In the genomic region with DNA sequence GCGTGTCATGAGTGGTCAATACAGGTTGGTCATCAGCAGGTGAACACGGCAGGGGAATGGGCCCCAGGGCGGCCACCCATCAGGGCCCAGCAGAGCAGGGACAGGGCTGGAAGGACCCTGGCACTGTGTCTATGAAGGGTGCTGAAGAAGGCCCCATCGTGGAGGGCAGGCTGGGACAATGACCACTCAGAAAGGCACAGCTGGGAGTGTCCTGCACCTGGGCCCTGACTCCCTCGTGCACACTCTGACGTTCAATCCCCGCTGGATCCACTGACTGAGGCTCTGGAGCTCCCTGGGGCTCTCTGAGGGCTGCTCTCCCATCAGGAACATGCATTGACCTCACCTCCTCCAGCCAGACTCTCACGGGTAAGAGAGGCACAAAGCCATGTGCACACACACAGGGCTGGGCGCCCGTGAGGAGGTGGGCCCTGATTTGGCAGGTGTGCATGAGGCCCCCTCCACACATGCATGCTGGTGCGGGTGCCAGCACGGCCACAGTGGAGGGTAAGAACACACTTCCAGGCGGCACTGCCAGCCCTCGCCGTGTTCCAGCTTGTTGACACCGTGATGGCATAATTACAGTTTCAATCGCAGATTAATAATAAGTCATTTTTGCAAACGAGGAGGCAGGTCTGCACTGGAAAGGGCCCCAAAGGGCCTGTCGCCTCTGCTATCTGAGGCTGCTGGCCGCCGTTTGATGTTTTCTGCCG, we compare ENCODE assay signal across 20 cellular contexts. TPM values are rescaled to one million over a fixed set of nuclear protein-coding genes. Genes with fewer than 3 reads are reported as not detected.
DNase-seq lines count a peak whose midpoint lies in the region; FAIRE-seq and TF ChIP-seq lines count a peak whose summit lies in the region.
"Had no signal": no experiment of that assay in that cellular context is flagged by ENCODE, and none has a peak within 500 bp of the region (broad histone marks: within the 10 kb centered on the region; RNA-seq: fewer than 3 reads in every experiment).

No MANE protein-coding gene starts in this region.

- H3K36me3 Mint-ChIP-seq in nephron (ENCODE audit: low read depth), result no peaks in the 10 kb centered on the region
- H3K36me3 Mint-ChIP-seq: activated naive CD4-positive, alpha-beta T cell treated with anti-CD3 and anti-CD28 coated beads, Interleukin-2, amount 50 U/mL, for 72 hours; immature natural killer cell had no signal

- H3K9me3 Mint-ChIP-seq in nephron, result no peaks in the 10 kb centered on the region
- H3K9me3 Mint-ChIP-seq: activated naive CD4-positive, alpha-beta T cell treated with anti-CD3 and anti-CD28 coated beads, Interleukin-2, amount 50 U/mL, for 72 hours; CD4-positive, alpha-beta T cell; immature natural killer cell; stimulated activated naive B cell treated with anti-CD40 and anti-IgM and Interleukin-4, amounts not matched to agents 10 μg/mL and 1 μg/mL and 100 μg/mL, for 72 hours had no signal

- H3K4me1 ChIP-seq in small intestine (ENCODE audit: control insufficient read depth in 2 of 2, insufficient read depth in 1 of 2, low read depth in 1 of 2, low read length in 1 of 2), result peaks cover 0 to 2% of the 10 kb centered on the region in 2 donors
- H3K4me1 ChIP-seq in effector memory CD4-positive, alpha-beta T cell (ENCODE audit: control insufficient read depth, insufficient read depth, low read length, poor library complexity, severe bottlenecking), result no peaks in the 10 kb centered on the region

- peak; percentile 54 for DNase-seq in COR-L47 (lab: John Stamatoyannopoulos, UW)
- peak; percentile 90 for DNase-seq in NCI-H1105 (lab: John Stamatoyannopoulos, UW)
- peak; percentile 67 for DNase-seq in bronchial epithelial cell (ENCODE audit: low read depth)
- DNase-seq in small intestine, result no peak
- no peak for DNase-seq in activated CD8-positive, alpha-beta memory T cell treated with anti-CD3 and anti-CD28 coated beads, Interleukin-2, amount 50 U/mL, for 48 hours
- DNase-seq in effector memory CD4-positive, alpha-beta T cell, result no peak
- DNase-seq: CD4-positive, alpha-beta T cell; cortex of kidney; DMS153; foreskin fibroblast; GF-D8; immature natural killer cell; NCI-H2107; NCI-H526 treated with DMSO at 0.1 percent for 48 hours; SHP77; stimulated activated naive B cell treated with anti-CD40 and anti-IgM and Interleukin-4, amounts not matched to agents 10 μg/mL and 1 μg/mL and 100 μg/mL, for 72 hours had no signal

- 90 to 92% (median 90%) methylated on average over 22 of the region's 22 CpGs for WGBS in small intestine, 3 donors

- no peak overlapping the region for H3K4me3 Mint-ChIP-seq in nephron
- H3K4me3 Mint-ChIP-seq: CD4-positive, alpha-beta T cell; immature natural killer cell; stimulated activated naive B cell treated with anti-CD40 and anti-IgM and Interleukin-4, amounts not matched to agents 10 μg/mL and 1 μg/mL and 100 μg/mL, for 72 hours had no signal

- peaks cover 4% of the 10 kb centered on the region for H3K27me3 Mint-ChIP-seq in nephron (ENCODE audit: low read depth)
- H3K27me3 Mint-ChIP-seq: CD4-positive, alpha-beta T cell; stimulated activated naive B cell treated with anti-CD40 and anti-IgM and Interleukin-4, amounts not matched to agents 10 μg/mL and 1 μg/mL and 100 μg/mL, for 72 hours had no signal

- no peak for TF ChIP-seq CTCF in bronchial epithelial cell (IDR thresholded peaks at IDR 0.05; ENCODE audit: insufficient read depth, low read length, severe bottlenecking)
- no peak for TF ChIP-seq CTCF in nephron (IDR thresholded peaks at IDR 0.05; ENCODE audit: unreplicated experiment in 3 of 3)

- peak overlapping the region; percentile 3 to 71 (median 69) for H3K27ac Mint-ChIP-seq in nephron
- H3K27ac Mint-ChIP-seq: activated naive CD4-positive, alpha-beta T cell treated with anti-CD3 and anti-CD28 coated beads, Interleukin-2, amount 50 U/mL, for 72 hours; CD4-positive, alpha-beta T cell; stimulated activated naive B cell treated with anti-CD40 and anti-IgM and Interleukin-4, amounts not matched to agents 10 μg/mL and 1 μg/mL and 100 μg/mL, for 72 hours had no signal

- H3K27me3 ChIP-seq in bronchial epithelial cell (ENCODE audit: control insufficient read depth, insufficient read depth, low read length), result no peaks in the 10 kb centered on the region
- no peaks in the 10 kb centered on the region for H3K27me3 ChIP-seq in small intestine (ENCODE audit: control insufficient read depth in 2 of 2, insufficient read depth in 2 of 2, low read length in 2 of 2)
- no peaks in the 10 kb centered on the region for H3K27me3 ChIP-seq in effector memory CD4-positive, alpha-beta T cell (replicated peaks; ENCODE audit: control insufficient read depth, insufficient read depth, low read length, poor library complexity, severe bottlenecking)
- H3K27me3 ChIP-seq: tibial artery had no signal

- no peaks in the 10 kb centered on the region for H3K9me3 ChIP-seq in small intestine (ENCODE audit: control insufficient read depth, low read depth)
- no peaks in the 10 kb centered on the region for H3K9me3 ChIP-seq in effector memory CD4-positive, alpha-beta T cell (ENCODE audit: control insufficient read depth, low read length)
- H3K9me3 ChIP-seq: tibial artery had no signal

- H3K27ac ChIP-seq in small intestine (ENCODE audit: low read depth in 1 of 2, low read length in 1 of 2), result no peak overlapping the region
- H3K27ac ChIP-seq in effector memory CD4-positive, alpha-beta T cell (ENCODE audit: insufficient read depth, low read length, poor library complexity, severe bottlenecking), result no peak overlapping the region
- H3K27ac ChIP-seq: tibial artery had no signal

- H3K36me3 ChIP-seq in bronchial epithelial cell (ENCODE audit: control insufficient read depth, insufficient read depth, low read length) (no peaks in the 10 kb centered on the region), small intestine (ENCODE audit: control insufficient read depth in 2 of 2, insufficient read depth in 2 of 2, low read length in 2 of 2) (no peaks in the 10 kb centered on the region)
- no peaks in the 10 kb centered on the region for H3K36me3 ChIP-seq in effector memory CD4-positive, alpha-beta T cell (ENCODE audit: control insufficient read depth, insufficient read depth, low read length)
- H3K36me3 ChIP-seq: tibial artery had no signal

- H3K4me3 ChIP-seq in bronchial epithelial cell (ENCODE audit: low read depth, low read length), result no peak overlapping the region
- no peak overlapping the region for H3K4me3 ChIP-seq in small intestine (ENCODE audit: low read depth in 1 of 2, low read length in 2 of 2)
- H3K4me3 ChIP-seq in effector memory CD4-positive, alpha-beta T cell (ENCODE audit: insufficient read depth, low read depth, low read length, poor library complexity, severe bottlenecking), result no peak overlapping the region
- H3K4me3 ChIP-seq: tibial artery had no signal

- no peak for FAIRE-seq in bronchial epithelial cell (lab: Jason Lieb, UNC)
- no peak for FAIRE-seq in small intestine (lab: Jason Lieb, UNC)
- FAIRE-seq: TTC549 had no signal

- H3K4me1 Mint-ChIP-seq in nephron, result peaks cover 64% of the 10 kb centered on the region

RNA-seq across cellular contexts. Expression of gene SMAD7, which starts 58.5 kb away (rescaled TPM):
- 11.5 and 19.2 TPM in 2 replicates for total RNA-seq in bronchial epithelial cell
- 10 to 100 TPM; 17.2 to 24.0 (median 18.3) TPM for polyA plus RNA-seq in small intestine

Comparison
In these comparisons a context has a peak if more than half of its experiments do, and no peak if none do; other contexts are left out.
1. DNase-seq: peak in COR-L47 (single experiment), NCI-H1105 (single experiment) and bronchial epithelial cell (single experiment); none in small intestine (single experiment), activated CD8-positive, alpha-beta memory T cell treated with anti-CD3 and anti-CD28 coated beads, Interleukin-2, amount 50 U/mL, for 48 hours (single experiment) and effector memory CD4-positive, alpha-beta T cell (0 of 3).